ENCODE assay signal across 2 cellular contexts in the genomic region with DNA sequence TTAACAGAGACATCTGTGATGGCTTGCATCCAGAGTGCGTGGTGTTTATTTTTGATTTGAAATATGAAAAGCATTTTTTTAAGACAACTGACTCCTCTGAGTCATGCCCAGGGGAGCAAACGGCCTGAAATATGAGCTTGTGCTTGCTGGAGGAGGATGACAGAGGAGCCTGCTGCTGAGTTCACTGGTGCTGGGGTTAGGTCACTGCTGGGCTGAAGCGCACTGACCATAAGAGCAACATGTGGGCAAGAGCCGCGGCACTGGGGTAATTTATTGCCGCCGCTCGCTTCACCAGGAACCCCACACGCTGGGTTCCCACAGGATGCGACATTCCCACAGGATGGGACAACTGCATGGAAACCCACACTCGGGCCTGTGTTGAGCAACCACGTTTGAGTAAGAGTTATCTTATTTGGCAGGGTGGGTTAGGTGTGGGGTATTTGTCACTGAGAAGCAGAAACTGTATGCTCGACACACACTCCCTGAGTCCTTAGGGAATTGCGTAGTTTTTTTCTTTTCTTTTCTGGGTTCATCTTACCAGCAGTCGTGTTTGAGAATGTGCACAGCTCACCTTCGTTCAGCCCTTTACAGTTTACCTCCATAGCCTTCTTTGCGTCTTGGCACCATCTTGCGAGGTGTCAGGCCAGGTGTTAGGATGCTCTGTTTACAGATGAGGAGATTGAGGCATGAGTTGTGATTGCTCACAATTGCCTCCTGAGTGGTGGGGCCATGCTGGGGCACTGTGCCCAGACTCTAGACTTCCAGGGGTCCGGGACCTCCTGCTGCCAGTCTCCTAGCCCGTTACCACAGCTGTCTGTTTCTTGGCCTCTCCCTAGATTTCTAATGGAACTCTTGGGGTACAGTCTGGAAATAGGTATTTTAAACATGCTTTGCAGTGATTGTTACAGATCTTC.
TF ChIP-seq lines count a peak whose summit lies in the region.

No MANE protein-coding gene starts in this region.

TF ChIP-seq in HEK293, 187 proteins besides CTCF, POLR2A, EP300 and RAD21 (continued from another document):
- peak; percentile 80 for TF ChIP-seq ZIC2 (tag by site-specific recombination; IDR thresholded peaks at IDR 0.05)
- TF ChIP-seq GLIS1 (tag by site-specific recombination; IDR thresholded peaks at IDR 0.05), result peak; percentile 10; the same call in 1 of the 2 replicates
- TF ChIP-seq, protein P1, sequence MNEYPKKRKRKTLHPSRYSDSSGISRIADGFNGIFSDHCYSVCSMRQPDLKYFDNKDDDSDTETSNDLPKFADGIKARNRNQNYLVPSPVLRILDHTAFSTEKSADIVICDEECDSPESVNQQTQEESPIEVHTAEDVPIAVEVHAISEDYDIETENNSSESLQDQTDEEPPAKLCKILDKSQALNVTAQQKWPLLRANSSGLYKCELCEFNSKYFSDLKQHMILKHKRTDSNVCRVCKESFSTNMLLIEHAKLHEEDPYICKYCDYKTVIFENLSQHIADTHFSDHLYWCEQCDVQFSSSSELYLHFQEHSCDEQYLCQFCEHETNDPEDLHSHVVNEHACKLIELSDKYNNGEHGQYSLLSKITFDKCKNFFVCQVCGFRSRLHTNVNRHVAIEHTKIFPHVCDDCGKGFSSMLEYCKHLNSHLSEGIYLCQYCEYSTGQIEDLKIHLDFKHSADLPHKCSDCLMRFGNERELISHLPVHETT (tag by site-specific recombination; IDR thresholded peaks at IDR 0.05), result 0 out of 2 replicates have a peak, but pooled peaks have one; percentile 27
- peak; percentile 56 for TF ChIP-seq SP7 (tag by site-specific recombination; IDR thresholded peaks at IDR 0.05)
- TF ChIP-seq ZNF692 (tag by site-specific recombination; IDR thresholded peaks at IDR 0.05), result peak; percentile 14; the same call in 1 of the 2 replicates
- TF ChIP-seq ZBTB48 (tag by site-specific recombination; IDR thresholded peaks at IDR 0.05), result peak; percentile 36; the same call in 1 of the 2 replicates
- TF ChIP-seq ZNF624 (tag by site-specific recombination; IDR thresholded peaks at IDR 0.05), result no peak
- TF ChIP-seq, protein P2, sequence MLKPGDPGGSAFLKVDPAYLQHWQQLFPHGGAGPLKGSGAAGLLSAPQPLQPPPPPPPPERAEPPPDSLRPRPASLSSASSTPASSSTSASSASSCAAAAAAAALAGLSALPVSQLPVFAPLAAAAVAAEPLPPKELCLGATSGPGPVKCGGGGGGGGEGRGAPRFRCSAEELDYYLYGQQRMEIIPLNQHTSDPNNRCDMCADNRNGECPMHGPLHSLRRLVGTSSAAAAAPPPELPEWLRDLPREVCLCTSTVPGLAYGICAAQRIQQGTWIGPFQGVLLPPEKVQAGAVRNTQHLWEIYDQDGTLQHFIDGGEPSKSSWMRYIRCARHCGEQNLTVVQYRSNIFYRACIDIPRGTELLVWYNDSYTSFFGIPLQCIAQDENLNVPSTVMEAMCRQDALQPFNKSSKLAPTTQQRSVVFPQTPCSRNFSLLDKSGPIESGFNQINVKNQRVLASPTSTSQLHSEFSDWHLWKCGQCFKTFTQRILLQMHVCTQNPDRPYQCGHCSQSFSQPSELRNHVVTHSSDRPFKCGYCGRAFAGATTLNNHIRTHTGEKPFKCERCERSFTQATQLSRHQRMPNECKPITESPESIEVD (tag by site-specific recombination; IDR thresholded peaks at IDR 0.05), result peak; percentile 75
- TF ChIP-seq ZNF449 (tag by site-specific recombination; IDR thresholded peaks at IDR 0.05), result 0 out of 2 replicates have a peak, but pooled peaks have one; percentile 25
- no peak for TF ChIP-seq KLF7 (tag by site-specific recombination; IDR thresholded peaks at IDR 0.05; ENCODE audit: borderline replicate concordance)
- peak; percentile 53 for TF ChIP-seq ZFHX2 (tag by site-specific recombination; conservative IDR thresholded peaks at IDR 0.05)
- TF ChIP-seq ZBTB17 (tag by site-specific recombination; IDR thresholded peaks at IDR 0.05), result peak; percentile 44; the same call in 1 of the 2 replicates
- TF ChIP-seq MEIS1 (CRISPR knock-in tag; IDR thresholded peaks at IDR 0.05; ENCODE audit: borderline replicate concordance), result no peak
- TF ChIP-seq ZNF280D (tag by site-specific recombination; IDR thresholded peaks at IDR 0.05), result no peak
- TF ChIP-seq HOXD13 (CRISPR knock-in tag; IDR thresholded peaks at IDR 0.05; ENCODE audit: borderline replicate concordance), result no peak
TF ChIP-seq in HEK293: peak in this region for 18.

TF ChIP-seq in SK-N-SH treated with all-trans-retinoic acid at 6 μM for 48 hours, 23 proteins besides CTCF, POLR2A, EP300 and RAD21 (continued from another document):
- TF ChIP-seq ZNF70 (CRISPR knock-in tag; IDR thresholded peaks at IDR 0.05), result no peak
- no peak for TF ChIP-seq BACH2 (CRISPR knock-in tag; IDR thresholded peaks at IDR 0.05; ENCODE audit: borderline replicate concordance)
- peak; percentile 35; the same call in 1 of the 2 replicates for TF ChIP-seq SNAI2 (CRISPR knock-in tag; IDR thresholded peaks at IDR 0.05)
- TF ChIP-seq ARNTL (CRISPR knock-in tag; IDR thresholded peaks at IDR 0.05; ENCODE audit: borderline replicate concordance, low read depth), result no peak
- no peak for TF ChIP-seq ESRRG (CRISPR knock-in tag; IDR thresholded peaks at IDR 0.05)
- TF ChIP-seq TCF4 (CRISPR knock-in tag; IDR thresholded peaks at IDR 0.05; ENCODE audit: borderline replicate concordance), result no peak
- peak; percentile 94 for TF ChIP-seq CSDC2 (CRISPR knock-in tag; IDR thresholded peaks at IDR 0.05)
- no peak for TF ChIP-seq OSR1 (CRISPR knock-in tag; IDR thresholded peaks at IDR 0.05)
- TF ChIP-seq ZNF8 (CRISPR knock-in tag; IDR thresholded peaks at IDR 0.05), result no peak
- TF ChIP-seq CSRNP3 (CRISPR knock-in tag; IDR thresholded peaks at IDR 0.05), result no peak
- TF ChIP-seq POU6F1 (CRISPR knock-in tag; IDR thresholded peaks at IDR 0.05; ENCODE audit: borderline replicate concordance, low read depth), result 0 out of 2 replicates have a peak, but pooled peaks have one; percentile 10
- TF ChIP-seq GLIS3 (CRISPR knock-in tag; IDR thresholded peaks at IDR 0.05), result 0 out of 2 replicates have a peak, but pooled peaks have one; percentile 55
- peak; percentile 8; the same call in 1 of the 2 replicates for TF ChIP-seq ZC3H10 (CRISPR knock-in tag; IDR thresholded peaks at IDR 0.05)
